ENCODE assay signal across 1 cellular context in the genomic region with DNA sequence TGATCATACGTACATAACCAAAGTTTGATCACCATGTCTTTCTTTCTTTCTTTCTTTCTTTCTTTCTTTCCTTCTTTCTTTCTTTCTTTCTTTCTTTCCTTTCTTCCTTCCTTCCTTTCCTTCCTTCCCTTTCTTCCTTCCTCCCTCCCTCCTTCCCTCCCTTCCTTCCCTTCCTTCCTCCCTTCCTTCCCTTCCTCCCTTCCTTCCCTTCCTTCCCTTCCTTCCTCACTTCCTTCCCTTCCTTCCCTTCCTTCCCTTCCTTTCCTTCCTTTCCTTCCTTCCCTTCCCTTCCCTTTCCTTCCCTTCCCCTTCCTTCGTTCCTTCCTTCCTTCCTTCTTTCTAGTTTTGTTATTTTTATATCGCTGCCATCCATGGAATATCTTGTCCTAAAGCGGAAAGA.
TF ChIP-seq lines count a peak whose summit lies in the region.

No MANE protein-coding gene starts in this region.

TF ChIP-seq in HepG2, 621 proteins besides CTCF, POLR2A, EP300 and RAD21 (continued from another document):
- TF ChIP-seq THAP7 (CRISPR knock-in tag; IDR thresholded peaks at IDR 0.05) = no peak
- no peak for TF ChIP-seq SATB2 (CRISPR knock-in tag; IDR thresholded peaks at IDR 0.05)
- TF ChIP-seq MXD1 (CRISPR knock-in tag; IDR thresholded peaks at IDR 0.05) = no peak
- TF ChIP-seq THYN1 (CRISPR knock-in tag; IDR thresholded peaks at IDR 0.05; ENCODE audit: borderline replicate concordance, low read depth) = no peak
- no peak for TF ChIP-seq RCOR2 (CRISPR knock-in tag; IDR thresholded peaks at IDR 0.05)
- peak; percentile 91; the same call in 1 of the 2 replicates for TF ChIP-seq PCBP1 (IDR thresholded peaks at IDR 0.05; ENCODE audit: borderline replicate concordance, low read depth, low read length)
- no peak for TF ChIP-seq ZBTB8A (CRISPR knock-in tag; IDR thresholded peaks at IDR 0.05; ENCODE audit: borderline replicate concordance, low read depth)
- peak; percentile 88 for TF ChIP-seq HNRNPK (IDR thresholded peaks at IDR 0.05; ENCODE audit: low read depth, low read length, poor library complexity, severe bottlenecking)
- TF ChIP-seq PCBP2 (optimal IDR thresholded peaks at IDR 0.05; ENCODE audit: low read depth, low read length, poor library complexity, severe bottlenecking) = peak; percentile 72
- TF ChIP-seq PHF20 (CRISPR knock-in tag; IDR thresholded peaks at IDR 0.05) = no peak
TF ChIP-seq in HepG2: peak in this region for 3.
